1 cellular context compared by ENCODE assay signal in the genomic region with DNA sequence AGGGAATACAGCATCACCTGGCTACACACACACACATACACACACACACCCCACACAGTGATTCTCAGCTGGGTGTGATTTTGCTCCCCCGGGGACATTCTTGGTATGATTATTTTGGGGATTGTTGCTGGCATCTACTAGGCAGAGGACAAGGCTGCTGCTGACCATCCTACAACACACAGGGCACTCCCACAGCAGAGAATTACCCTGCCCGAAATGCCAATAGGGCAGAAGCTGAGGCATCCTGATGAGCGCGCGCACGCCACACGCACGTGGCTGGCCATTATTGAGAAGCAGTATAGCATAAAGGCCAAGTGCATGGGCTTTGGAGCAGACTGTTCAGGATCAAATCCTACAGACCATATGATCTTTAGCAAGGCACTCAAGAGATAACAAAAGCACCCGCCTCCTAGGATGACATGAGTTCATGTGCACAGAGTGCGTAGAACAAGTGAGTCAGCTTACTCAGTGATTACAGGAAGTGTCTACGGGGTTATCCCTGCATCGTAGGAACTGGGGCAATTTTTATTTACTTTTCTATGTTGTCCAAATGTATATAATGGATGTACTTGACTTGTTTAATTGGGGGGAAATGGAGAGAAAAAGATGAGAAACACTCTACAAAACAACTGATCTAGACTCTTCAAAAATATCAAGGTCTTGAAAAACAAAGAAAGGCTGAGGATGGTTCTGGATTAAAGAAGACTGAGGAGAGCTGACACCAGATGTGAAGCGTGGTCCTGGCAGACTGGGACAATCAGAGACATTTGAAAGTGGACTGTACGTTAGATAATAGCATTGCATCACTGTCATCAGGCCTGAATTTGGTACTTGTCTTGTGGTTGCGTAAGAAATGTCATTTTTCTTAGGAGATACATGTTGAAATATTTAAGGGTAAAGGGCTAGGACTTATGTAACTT.
TF ChIP-seq lines count a peak whose summit lies in the region.

No MANE protein-coding gene starts in this region.

TF ChIP-seq in K562, 482 proteins besides CTCF, POLR2A, EP300 and RAD21 (continued from another document):
- TF ChIP-seq, protein P1, sequence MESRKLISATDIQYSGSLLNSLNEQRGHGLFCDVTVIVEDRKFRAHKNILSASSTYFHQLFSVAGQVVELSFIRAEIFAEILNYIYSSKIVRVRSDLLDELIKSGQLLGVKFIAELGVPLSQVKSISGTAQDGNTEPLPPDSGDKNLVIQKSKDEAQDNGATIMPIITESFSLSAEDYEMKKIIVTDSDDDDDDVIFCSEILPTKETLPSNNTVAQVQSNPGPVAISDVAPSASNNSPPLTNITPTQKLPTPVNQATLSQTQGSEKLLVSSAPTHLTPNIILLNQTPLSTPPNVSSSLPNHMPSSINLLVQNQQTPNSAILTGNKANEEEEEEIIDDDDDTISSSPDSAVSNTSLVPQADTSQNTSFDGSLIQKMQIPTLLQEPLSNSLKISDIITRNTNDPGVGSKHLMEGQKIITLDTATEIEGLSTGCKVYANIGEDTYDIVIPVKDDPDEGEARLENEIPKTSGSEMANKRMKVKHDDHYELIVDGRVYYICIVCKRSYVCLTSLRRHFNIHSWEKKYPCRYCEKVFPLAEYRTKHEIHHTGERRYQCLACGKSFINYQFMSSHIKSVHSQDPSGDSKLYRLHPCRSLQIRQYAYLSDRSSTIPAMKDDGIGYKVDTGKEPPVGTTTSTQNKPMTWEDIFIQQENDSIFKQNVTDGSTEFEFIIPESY (CRISPR knock-in tag; IDR thresholded peaks at IDR 0.05) = peak; percentile 38; the same call in 1 of the 2 replicates
- TF ChIP-seq ZNF232 (CRISPR knock-in tag; IDR thresholded peaks at IDR 0.05) (no peak), ZSCAN32 (CRISPR knock-in tag; IDR thresholded peaks at IDR 0.05) (no peak), TEAD4 (IDR thresholded peaks at IDR 0.05; ENCODE audit: low read length) (peak; percentile 77), TEAD4 (CRISPR knock-in tag; IDR thresholded peaks at IDR 0.05; ENCODE audit: borderline replicate concordance) (no peak), NFE2 (IDR thresholded peaks at IDR 0.05; ENCODE audit: low read depth) (peak; percentile 89), MCM3 (IDR thresholded peaks at IDR 0.05) (no peak), E2F3 (CRISPR knock-in tag; IDR thresholded peaks at IDR 0.05) (no peak), BACH1 (tag; IDR thresholded peaks at IDR 0.05) (peak; percentile 85), NBN (IDR thresholded peaks at IDR 0.05; ENCODE audit: low read depth) (no peak; the same call in 1 of the 2 replicates), BRD9 (IDR thresholded peaks at IDR 0.05; ENCODE audit: low read depth, partially characterized antibody) (peak; percentile 63), ETV5 (CRISPR knock-in tag; IDR thresholded peaks at IDR 0.05; ENCODE audit: low read depth) (peak; percentile 34; the same call in 1 of the 2 replicates), RAD51 (IDR thresholded peaks at IDR 0.05; ENCODE audit: borderline replicate concordance, low read depth) (0 out of 2 replicates have a peak, but pooled peaks have one; percentile 41), PHF21A (IDR thresholded peaks at IDR 0.05; ENCODE audit: borderline replicate concordance, low read depth) (0 out of 2 replicates have a peak, but pooled peaks have one; percentile 52), ZNF224 (CRISPR knock-in tag; IDR thresholded peaks at IDR 0.05) (0 out of 2 replicates have a peak, but pooled peaks have one; percentile 56), BCOR (IDR thresholded peaks at IDR 0.05) (peak; percentile 49; the same call in 1 of the 2 replicates), ZNF23 (CRISPR knock-in tag; IDR thresholded peaks at IDR 0.05) (no peak), ZFP36 (IDR thresholded peaks at IDR 0.05; ENCODE audit: low read depth, low read length, partially characterized antibody) (no peak), ZC3H8 (IDR thresholded peaks at IDR 0.05) (no peak), ZNF766 (CRISPR knock-in tag; conservative IDR thresholded peaks at IDR 0.05) (peak; percentile 71), MBD2 (IDR thresholded peaks at IDR 0.05; ENCODE audit: borderline replicate concordance, low read depth) (peak; percentile 51; the same call in 1 of the 2 replicates), ZNF140 (CRISPR knock-in tag; IDR thresholded peaks at IDR 0.05) (no peak), SMARCA5 (IDR thresholded peaks at IDR 0.05) (no peak), TOE1 (IDR thresholded peaks at IDR 0.05; ENCODE audit: borderline replicate concordance) (no peak), TOE1 (CRISPR knock-in tag; IDR thresholded peaks at IDR 0.05; ENCODE audit: borderline replicate concordance, low read depth) (no peak), HNRNPL (IDR thresholded peaks at IDR 0.05; ENCODE audit: low read depth, low read length) (no peak), ZNF644 (tag; IDR thresholded peaks at IDR 0.05; ENCODE audit: low read depth) (peak; percentile 56; the same call in 1 of the 2 replicates), ZNF584 (CRISPR knock-in tag; IDR thresholded peaks at IDR 0.05; ENCODE audit: low read depth) (peak; percentile 71; the same call in 1 of the 2 replicates), ZNF134 (CRISPR knock-in tag; conservative IDR thresholded peaks at IDR 0.05) (no peak), CBFA2T2 (conservative IDR thresholded peaks at IDR 0.05) (peak; percentile 80), FOS (IDR thresholded peaks at IDR 0.05; ENCODE audit: extremely low read depth, insufficient read length) (peak; percentile 20), FOXK2 (conservative IDR thresholded peaks at IDR 0.05 in 1 of 2, IDR thresholded peaks at IDR 0.05 in 1 of 2; ENCODE audit: low read depth in 2 of 2) (peak; percentile 73 to 88), SAFB (IDR thresholded peaks at IDR 0.05; ENCODE audit: borderline replicate concordance, low read depth, low read length) (no peak), KLF10 (CRISPR knock-in tag; IDR thresholded peaks at IDR 0.05) (no peak), GATAD2A (IDR thresholded peaks at IDR 0.05) (peak; percentile 58; the same call in 1 of the 2 replicates), KDM5B (IDR thresholded peaks at IDR 0.05; ENCODE audit: insufficient replicate concordance, low read depth, low read length) (peak; percentile 47)
- TF ChIP-seq, protein P2, sequence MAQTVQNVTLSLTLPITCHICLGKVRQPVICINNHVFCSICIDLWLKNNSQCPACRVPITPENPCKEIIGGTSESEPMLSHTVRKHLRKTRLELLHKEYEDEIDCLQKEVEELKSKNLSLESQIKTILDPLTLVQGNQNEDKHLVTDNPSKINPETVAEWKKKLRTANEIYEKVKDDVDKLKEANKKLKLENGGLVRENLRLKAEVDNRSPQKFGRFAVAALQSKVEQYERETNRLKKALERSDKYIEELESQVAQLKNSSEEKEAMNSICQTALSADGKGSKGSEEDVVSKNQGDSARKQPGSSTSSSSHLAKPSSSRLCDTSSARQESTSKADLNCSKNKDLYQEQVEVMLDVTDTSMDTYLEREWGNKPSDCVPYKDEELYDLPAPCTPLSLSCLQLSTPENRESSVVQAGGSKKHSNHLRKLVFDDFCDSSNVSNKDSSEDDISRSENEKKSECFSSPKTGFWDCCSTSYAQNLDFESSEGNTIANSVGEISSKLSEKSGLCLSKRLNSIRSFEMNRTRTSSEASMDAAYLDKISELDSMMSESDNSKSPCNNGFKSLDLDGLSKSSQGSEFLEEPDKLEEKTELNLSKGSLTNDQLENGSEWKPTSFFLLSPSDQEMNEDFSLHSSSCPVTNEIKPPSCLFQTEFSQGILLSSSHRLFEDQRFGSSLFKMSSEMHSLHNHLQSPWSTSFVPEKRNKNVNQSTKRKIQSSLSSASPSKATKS (CRISPR knock-in tag; IDR thresholded peaks at IDR 0.05) = no peak
- TF ChIP-seq, protein P3, sequence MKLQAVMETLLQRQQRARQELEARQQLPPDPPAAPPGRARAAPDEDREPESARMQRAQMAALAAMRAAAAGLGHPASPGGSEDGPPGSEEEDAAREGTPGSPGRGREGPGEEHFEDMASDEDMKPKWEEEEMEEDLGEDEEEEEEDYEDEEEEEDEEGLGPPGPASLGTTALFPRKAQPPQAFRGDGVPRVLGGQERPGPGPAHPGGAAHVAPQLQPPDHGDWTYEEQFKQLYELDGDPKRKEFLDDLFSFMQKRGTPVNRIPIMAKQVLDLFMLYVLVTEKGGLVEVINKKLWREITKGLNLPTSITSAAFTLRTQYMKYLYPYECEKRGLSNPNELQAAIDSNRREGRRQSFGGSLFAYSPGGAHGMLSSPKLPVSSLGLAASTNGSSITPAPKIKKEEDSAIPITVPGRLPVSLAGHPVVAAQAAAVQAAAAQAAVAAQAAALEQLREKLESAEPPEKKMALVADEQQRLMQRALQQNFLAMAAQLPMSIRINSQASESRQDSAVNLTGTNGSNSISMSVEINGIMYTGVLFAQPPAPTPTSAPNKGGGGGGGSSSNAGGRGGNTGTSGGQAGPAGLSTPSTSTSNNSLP (IDR thresholded peaks at IDR 0.05; ENCODE audit: borderline replicate concordance, low read depth, low read length) = peak; percentile 51; the same call in 1 of the 2 replicates
- TF ChIP-seq, protein P4, sequence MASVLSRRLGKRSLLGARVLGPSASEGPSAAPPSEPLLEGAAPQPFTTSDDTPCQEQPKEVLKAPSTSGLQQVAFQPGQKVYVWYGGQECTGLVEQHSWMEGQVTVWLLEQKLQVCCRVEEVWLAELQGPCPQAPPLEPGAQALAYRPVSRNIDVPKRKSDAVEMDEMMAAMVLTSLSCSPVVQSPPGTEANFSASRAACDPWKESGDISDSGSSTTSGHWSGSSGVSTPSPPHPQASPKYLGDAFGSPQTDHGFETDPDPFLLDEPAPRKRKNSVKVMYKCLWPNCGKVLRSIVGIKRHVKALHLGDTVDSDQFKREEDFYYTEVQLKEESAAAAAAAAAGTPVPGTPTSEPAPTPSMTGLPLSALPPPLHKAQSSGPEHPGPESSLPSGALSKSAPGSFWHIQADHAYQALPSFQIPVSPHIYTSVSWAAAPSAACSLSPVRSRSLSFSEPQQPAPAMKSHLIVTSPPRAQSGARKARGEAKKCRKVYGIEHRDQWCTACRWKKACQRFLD (CRISPR knock-in tag; IDR thresholded peaks at IDR 0.05) = peak; percentile 79; the same call in 1 of the 2 replicates
- TF ChIP-seq, protein P5, sequence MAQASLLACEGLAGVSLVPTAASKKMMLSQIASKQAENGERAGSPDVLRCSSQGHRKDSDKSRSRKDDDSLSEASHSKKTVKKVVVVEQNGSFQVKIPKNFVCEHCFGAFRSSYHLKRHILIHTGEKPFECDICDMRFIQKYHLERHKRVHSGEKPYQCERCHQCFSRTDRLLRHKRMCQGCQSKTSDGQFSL (CRISPR knock-in tag; IDR thresholded peaks at IDR 0.05) = no peak
- TF ChIP-seq, protein P5 (tag; IDR thresholded peaks at IDR 0.05) = 0 out of 4 replicates have a peak, but pooled peaks of 1 of the 2 experiments have one; percentile 20
- TF ChIP-seq, protein P6, sequence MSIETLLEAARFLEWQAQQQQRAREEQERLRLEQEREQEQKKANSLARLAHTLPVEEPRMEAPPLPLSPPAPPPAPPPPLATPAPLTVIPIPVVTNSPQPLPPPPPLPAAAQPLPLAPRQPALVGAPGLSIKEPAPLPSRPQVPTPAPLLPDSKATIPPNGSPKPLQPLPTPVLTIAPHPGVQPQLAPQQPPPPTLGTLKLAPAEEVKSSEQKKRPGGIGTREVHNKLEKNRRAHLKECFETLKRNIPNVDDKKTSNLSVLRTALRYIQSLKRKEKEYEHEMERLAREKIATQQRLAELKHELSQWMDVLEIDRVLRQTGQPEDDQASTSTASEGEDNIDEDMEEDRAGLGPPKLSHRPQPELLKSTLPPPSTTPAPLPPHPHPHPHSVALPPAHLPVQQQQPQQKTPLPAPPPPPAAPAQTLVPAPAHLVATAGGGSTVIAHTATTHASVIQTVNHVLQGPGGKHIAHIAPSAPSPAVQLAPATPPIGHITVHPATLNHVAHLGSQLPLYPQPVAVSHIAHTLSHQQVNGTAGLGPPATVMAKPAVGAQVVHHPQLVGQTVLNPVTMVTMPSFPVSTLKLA (conservative IDR thresholded peaks at IDR 0.05) = peak; percentile 91 to 95
- TF ChIP-seq, protein P7, sequence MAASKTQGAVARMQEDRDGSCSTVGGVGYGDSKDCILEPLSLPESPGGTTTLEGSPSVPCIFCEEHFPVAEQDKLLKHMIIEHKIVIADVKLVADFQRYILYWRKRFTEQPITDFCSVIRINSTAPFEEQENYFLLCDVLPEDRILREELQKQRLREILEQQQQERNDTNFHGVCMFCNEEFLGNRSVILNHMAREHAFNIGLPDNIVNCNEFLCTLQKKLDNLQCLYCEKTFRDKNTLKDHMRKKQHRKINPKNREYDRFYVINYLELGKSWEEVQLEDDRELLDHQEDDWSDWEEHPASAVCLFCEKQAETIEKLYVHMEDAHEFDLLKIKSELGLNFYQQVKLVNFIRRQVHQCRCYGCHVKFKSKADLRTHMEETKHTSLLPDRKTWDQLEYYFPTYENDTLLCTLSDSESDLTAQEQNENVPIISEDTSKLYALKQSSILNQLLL (CRISPR knock-in tag; IDR thresholded peaks at IDR 0.05; ENCODE audit: borderline replicate concordance) = no peak
- TF ChIP-seq, protein P8, sequence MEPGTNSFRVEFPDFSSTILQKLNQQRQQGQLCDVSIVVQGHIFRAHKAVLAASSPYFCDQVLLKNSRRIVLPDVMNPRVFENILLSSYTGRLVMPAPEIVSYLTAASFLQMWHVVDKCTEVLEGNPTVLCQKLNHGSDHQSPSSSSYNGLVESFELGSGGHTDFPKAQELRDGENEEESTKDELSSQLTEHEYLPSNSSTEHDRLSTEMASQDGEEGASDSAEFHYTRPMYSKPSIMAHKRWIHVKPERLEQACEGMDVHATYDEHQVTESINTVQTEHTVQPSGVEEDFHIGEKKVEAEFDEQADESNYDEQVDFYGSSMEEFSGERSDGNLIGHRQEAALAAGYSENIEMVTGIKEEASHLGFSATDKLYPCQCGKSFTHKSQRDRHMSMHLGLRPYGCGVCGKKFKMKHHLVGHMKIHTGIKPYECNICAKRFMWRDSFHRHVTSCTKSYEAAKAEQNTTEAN (CRISPR knock-in tag; IDR thresholded peaks at IDR 0.05) = 0 out of 2 replicates have a peak, but pooled peaks have one; percentile 72
- TF ChIP-seq, protein P9, sequence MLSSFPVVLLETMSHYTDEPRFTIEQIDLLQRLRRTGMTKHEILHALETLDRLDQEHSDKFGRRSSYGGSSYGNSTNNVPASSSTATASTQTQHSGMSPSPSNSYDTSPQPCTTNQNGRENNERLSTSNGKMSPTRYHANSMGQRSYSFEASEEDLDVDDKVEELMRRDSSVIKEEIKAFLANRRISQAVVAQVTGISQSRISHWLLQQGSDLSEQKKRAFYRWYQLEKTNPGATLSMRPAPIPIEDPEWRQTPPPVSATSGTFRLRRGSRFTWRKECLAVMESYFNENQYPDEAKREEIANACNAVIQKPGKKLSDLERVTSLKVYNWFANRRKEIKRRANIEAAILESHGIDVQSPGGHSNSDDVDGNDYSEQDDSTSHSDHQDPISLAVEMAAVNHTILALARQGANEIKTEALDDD (IDR thresholded peaks at IDR 0.05) = 0 out of 2 replicates have a peak, but pooled peaks have one; percentile 34
- TF ChIP-seq, protein P10, sequence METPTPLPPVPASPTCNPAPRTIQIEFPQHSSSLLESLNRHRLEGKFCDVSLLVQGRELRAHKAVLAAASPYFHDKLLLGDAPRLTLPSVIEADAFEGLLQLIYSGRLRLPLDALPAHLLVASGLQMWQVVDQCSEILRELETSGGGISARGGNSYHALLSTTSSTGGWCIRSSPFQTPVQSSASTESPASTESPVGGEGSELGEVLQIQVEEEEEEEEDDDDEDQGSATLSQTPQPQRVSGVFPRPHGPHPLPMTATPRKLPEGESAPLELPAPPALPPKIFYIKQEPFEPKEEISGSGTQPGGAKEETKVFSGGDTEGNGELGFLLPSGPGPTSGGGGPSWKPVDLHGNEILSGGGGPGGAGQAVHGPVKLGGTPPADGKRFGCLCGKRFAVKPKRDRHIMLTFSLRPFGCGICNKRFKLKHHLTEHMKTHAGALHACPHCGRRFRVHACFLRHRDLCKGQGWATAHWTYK (CRISPR knock-in tag; IDR thresholded peaks at IDR 0.05) = 0 out of 2 replicates have a peak, but pooled peaks have one; percentile 17
